Comparison of ENCODE assay signal across 1 cellular context in the genomic region with DNA sequence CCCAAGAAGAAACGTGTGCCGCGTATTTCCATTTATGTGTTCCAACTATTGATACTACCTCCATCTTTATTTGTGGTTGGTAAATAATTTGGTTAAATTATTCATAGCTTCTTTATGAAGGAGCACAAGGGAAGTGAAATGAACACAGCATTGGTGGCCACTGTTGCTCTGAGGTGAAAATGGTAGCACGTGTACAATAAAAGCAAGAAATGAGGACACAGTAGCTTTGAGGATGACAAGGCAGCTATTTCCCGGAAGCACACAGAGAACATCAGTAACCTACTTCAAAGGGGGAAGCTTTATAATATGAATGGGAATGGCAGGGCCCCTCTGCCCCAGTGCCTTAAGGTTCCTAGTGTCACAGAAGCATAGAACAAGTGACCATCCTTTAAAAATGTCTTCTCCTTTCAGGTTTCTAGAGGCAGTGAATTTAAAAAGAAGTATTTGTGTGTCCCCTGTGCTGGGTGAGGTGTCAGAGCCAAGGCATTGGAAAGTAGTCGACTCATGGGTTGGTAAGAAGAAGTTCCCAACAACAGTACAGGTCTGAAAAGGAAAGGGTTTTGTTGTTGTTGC.
TF ChIP-seq lines count a peak whose summit lies in the region.

No MANE protein-coding gene starts in this region.

TF ChIP-seq in GM12878, 131 proteins besides CTCF, POLR2A, EP300 and RAD21:
- TF ChIP-seq MEF2B (IDR thresholded peaks at IDR 0.05; ENCODE audit: partially characterized antibody, poor library complexity, severe bottlenecking): no peak
- no peak for TF ChIP-seq CREB1 (IDR thresholded peaks at IDR 0.05; ENCODE audit: low read depth)
- no peak for TF ChIP-seq RELB (IDR thresholded peaks at IDR 0.05; ENCODE audit: low read depth)
- no peak for TF ChIP-seq E2F4 (IDR thresholded peaks at IDR 0.05; ENCODE audit: low read depth, low read length)
- TF ChIP-seq ZBTB11 (CRISPR knock-in tag; IDR thresholded peaks at IDR 0.05): no peak
- TF ChIP-seq FOXK2 (IDR thresholded peaks at IDR 0.05): no peak
- no peak for TF ChIP-seq NRF1 (conservative IDR thresholded peaks at IDR 0.05; ENCODE audit: low read depth, low read length)
- TF ChIP-seq ASH2L (IDR thresholded peaks at IDR 0.05; ENCODE audit: borderline replicate concordance, low read depth): no peak
- TF ChIP-seq ZBED1 (IDR thresholded peaks at IDR 0.05; ENCODE audit: borderline replicate concordance): no peak
- no peak for TF ChIP-seq BACH1 (IDR thresholded peaks at IDR 0.05; ENCODE audit: borderline replicate concordance)
- TF ChIP-seq PML (IDR thresholded peaks at IDR 0.05; ENCODE audit: low read length): no peak
- no peak for TF ChIP-seq SREBF2 (IDR thresholded peaks at IDR 0.05; ENCODE audit: low read length)
- TF ChIP-seq ATF3 (IDR thresholded peaks at IDR 0.05; ENCODE audit: borderline replicate concordance, extremely low read depth, low read depth, low read length): no peak
